1 cellular context compared by ENCODE assay signal in the genomic region with DNA sequence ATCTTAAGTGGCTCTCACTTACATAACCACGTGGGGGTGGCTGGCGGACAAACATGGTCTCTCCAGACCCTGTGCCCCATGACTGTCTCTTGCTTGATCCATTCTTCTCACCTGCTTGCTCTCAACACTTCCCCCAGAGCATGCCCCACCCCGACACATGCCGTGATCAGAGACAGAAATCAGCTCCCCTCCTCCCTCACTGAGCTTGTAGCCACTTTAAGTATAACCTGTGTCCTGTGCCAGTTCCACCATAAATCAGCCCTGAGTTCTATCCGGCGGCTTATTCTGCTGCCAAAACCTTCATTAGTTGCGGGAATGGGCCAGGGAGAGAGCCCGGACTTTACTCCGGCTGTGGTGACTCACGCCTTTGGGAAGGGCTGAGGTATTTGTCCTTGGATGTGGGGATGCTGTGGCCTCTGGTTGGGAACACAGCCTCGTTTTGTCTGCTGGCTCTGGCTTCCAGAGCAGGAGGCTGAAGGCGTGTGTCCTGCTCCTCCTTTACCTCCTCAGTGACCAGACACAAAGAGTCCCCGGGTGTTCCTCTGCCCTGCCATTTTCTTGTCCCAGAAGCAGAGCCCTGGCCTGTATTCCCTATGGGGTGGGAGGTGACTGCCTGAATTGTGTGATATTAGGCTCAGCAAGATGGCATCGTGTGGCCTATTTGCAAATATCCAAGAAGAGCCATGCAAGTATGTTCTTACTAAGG.
TF ChIP-seq lines count a peak whose summit lies in the region.

No MANE protein-coding gene starts in this region.

TF ChIP-seq in HepG2, 621 proteins besides CTCF, POLR2A, EP300 and RAD21 (continued from another document and continues in another):
- TF ChIP-seq, protein P1, sequence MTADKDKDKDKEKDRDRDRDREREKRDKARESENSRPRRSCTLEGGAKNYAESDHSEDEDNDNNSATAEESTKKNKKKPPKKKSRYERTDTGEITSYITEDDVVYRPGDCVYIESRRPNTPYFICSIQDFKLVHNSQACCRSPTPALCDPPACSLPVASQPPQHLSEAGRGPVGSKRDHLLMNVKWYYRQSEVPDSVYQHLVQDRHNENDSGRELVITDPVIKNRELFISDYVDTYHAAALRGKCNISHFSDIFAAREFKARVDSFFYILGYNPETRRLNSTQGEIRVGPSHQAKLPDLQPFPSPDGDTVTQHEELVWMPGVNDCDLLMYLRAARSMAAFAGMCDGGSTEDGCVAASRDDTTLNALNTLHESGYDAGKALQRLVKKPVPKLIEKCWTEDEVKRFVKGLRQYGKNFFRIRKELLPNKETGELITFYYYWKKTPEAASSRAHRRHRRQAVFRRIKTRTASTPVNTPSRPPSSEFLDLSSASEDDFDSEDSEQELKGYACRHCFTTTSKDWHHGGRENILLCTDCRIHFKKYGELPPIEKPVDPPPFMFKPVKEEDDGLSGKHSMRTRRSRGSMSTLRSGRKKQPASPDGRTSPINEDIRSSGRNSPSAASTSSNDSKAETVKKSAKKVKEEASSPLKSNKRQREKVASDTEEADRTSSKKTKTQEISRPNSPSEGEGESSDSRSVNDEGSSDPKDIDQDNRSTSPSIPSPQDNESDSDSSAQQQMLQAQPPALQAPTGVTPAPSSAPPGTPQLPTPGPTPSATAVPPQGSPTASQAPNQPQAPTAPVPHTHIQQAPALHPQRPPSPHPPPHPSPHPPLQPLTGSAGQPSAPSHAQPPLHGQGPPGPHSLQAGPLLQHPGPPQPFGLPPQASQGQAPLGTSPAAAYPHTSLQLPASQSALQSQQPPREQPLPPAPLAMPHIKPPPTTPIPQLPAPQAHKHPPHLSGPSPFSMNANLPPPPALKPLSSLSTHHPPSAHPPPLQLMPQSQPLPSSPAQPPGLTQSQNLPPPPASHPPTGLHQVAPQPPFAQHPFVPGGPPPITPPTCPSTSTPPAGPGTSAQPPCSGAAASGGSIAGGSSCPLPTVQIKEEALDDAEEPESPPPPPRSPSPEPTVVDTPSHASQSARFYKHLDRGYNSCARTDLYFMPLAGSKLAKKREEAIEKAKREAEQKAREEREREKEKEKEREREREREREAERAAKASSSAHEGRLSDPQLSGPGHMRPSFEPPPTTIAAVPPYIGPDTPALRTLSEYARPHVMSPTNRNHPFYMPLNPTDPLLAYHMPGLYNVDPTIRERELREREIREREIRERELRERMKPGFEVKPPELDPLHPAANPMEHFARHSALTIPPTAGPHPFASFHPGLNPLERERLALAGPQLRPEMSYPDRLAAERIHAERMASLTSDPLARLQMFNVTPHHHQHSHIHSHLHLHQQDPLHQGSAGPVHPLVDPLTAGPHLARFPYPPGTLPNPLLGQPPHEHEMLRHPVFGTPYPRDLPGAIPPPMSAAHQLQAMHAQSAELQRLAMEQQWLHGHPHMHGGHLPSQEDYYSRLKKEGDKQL (CRISPR knock-in tag; IDR thresholded peaks at IDR 0.05; ENCODE audit: low read depth), result peak; percentile 56; the same call in 1 of the 2 replicates
- TF ChIP-seq, protein P2, sequence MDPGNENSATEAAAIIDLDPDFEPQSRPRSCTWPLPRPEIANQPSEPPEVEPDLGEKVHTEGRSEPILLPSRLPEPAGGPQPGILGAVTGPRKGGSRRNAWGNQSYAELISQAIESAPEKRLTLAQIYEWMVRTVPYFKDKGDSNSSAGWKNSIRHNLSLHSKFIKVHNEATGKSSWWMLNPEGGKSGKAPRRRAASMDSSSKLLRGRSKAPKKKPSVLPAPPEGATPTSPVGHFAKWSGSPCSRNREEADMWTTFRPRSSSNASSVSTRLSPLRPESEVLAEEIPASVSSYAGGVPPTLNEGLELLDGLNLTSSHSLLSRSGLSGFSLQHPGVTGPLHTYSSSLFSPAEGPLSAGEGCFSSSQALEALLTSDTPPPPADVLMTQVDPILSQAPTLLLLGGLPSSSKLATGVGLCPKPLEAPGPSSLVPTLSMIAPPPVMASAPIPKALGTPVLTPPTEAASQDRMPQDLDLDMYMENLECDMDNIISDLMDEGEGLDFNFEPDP (CRISPR knock-in tag; conservative IDR thresholded peaks at IDR 0.05), result no peak
- TF ChIP-seq ZNF878 (CRISPR knock-in tag; IDR thresholded peaks at IDR 0.05), result peak; percentile 75; the same call in 1 of the 2 replicates
- TF ChIP-seq ZNF562 (CRISPR knock-in tag; IDR thresholded peaks at IDR 0.05; ENCODE audit: borderline replicate concordance), result no peak
- peak; percentile 20 for TF ChIP-seq CBX1 (IDR thresholded peaks at IDR 0.05; ENCODE audit: low read depth)
- no peak for TF ChIP-seq SUZ12 (IDR thresholded peaks at IDR 0.05; ENCODE audit: low read depth, low read length)
- TF ChIP-seq ZNF605 (CRISPR knock-in tag; IDR thresholded peaks at IDR 0.05), result no peak; the same call in none of the 2 replicates
- no peak for TF ChIP-seq ZNF841 (CRISPR knock-in tag; IDR thresholded peaks at IDR 0.05; ENCODE audit: borderline replicate concordance)
- TF ChIP-seq REPIN1 (CRISPR knock-in tag; IDR thresholded peaks at IDR 0.05; ENCODE audit: borderline replicate concordance, low read depth), result peak; percentile 68; the same call in 1 of the 2 replicates
- 0 out of 2 replicates have a peak, but pooled peaks have one; percentile 11 for TF ChIP-seq U2AF2 (IDR thresholded peaks at IDR 0.05; ENCODE audit: low read depth, low read length)
- TF ChIP-seq ZNF530 (CRISPR knock-in tag; IDR thresholded peaks at IDR 0.05; ENCODE audit: low read depth), result no peak
- TF ChIP-seq ATRX (CRISPR knock-in tag; IDR thresholded peaks at IDR 0.05; ENCODE audit: borderline replicate concordance), result no peak
- TF ChIP-seq FOXK2 (IDR thresholded peaks at IDR 0.05), result 0 out of 2 replicates have a peak, but pooled peaks have one; percentile 46
- TF ChIP-seq MAFG (CRISPR knock-in tag; IDR thresholded peaks at IDR 0.05), result no peak
- peak; percentile 76 for TF ChIP-seq PITX1 (CRISPR knock-in tag; IDR thresholded peaks at IDR 0.05)
- peak; percentile 88 for TF ChIP-seq ZFP36L1 (CRISPR knock-in tag; IDR thresholded peaks at IDR 0.05)
- no peak for TF ChIP-seq ZNF775 (CRISPR knock-in tag; IDR thresholded peaks at IDR 0.05; ENCODE audit: borderline replicate concordance)
- TF ChIP-seq, protein P3, sequence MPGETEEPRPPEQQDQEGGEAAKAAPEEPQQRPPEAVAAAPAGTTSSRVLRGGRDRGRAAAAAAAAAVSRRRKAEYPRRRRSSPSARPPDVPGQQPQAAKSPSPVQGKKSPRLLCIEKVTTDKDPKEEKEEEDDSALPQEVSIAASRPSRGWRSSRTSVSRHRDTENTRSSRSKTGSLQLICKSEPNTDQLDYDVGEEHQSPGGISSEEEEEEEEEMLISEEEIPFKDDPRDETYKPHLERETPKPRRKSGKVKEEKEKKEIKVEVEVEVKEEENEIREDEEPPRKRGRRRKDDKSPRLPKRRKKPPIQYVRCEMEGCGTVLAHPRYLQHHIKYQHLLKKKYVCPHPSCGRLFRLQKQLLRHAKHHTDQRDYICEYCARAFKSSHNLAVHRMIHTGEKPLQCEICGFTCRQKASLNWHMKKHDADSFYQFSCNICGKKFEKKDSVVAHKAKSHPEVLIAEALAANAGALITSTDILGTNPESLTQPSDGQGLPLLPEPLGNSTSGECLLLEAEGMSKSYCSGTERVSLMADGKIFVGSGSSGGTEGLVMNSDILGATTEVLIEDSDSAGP (CRISPR knock-in tag; IDR thresholded peaks at IDR 0.05; ENCODE audit: borderline replicate concordance), result peak; percentile 61
- TF ChIP-seq RFXAP (CRISPR knock-in tag; IDR thresholded peaks at IDR 0.05; ENCODE audit: borderline replicate concordance), result peak; percentile 85; the same call in 1 of the 2 replicates
- no peak for TF ChIP-seq ZBTB8A (CRISPR knock-in tag; IDR thresholded peaks at IDR 0.05; ENCODE audit: borderline replicate concordance, low read depth)
- peak; percentile 63; the same call in 1 of the 2 replicates for TF ChIP-seq ZFX (CRISPR knock-in tag; IDR thresholded peaks at IDR 0.05; ENCODE audit: low read depth)
- TF ChIP-seq GABPA (IDR thresholded peaks at IDR 0.05; ENCODE audit: low read depth, low read length), result no peak
- peak; percentile 14; the same call in 1 of the 2 replicates for TF ChIP-seq GABPA (CRISPR knock-in tag; IDR thresholded peaks at IDR 0.05; ENCODE audit: low read depth)
- TF ChIP-seq, protein P4, sequence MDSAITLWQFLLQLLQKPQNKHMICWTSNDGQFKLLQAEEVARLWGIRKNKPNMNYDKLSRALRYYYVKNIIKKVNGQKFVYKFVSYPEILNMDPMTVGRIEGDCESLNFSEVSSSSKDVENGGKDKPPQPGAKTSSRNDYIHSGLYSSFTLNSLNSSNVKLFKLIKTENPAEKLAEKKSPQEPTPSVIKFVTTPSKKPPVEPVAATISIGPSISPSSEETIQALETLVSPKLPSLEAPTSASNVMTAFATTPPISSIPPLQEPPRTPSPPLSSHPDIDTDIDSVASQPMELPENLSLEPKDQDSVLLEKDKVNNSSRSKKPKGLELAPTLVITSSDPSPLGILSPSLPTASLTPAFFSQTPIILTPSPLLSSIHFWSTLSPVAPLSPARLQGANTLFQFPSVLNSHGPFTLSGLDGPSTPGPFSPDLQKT (CRISPR knock-in tag; IDR thresholded peaks at IDR 0.05; ENCODE audit: borderline replicate concordance), result no peak
- TF ChIP-seq CBFB (CRISPR knock-in tag; IDR thresholded peaks at IDR 0.05), result peak; percentile 83; the same call in 1 of the 2 replicates
- peak; percentile 89; the same call in 1 of the 2 replicates for TF ChIP-seq NFKBIZ (CRISPR knock-in tag; IDR thresholded peaks at IDR 0.05)
- peak; percentile 54; the same call in 1 of the 2 replicates for TF ChIP-seq ZNF749 (CRISPR knock-in tag; IDR thresholded peaks at IDR 0.05; ENCODE audit: borderline replicate concordance)
- 0 out of 2 replicates have a peak, but pooled peaks have one; percentile 74 for TF ChIP-seq ZNF614 (CRISPR knock-in tag; IDR thresholded peaks at IDR 0.05; ENCODE audit: borderline replicate concordance)
- no peak for TF ChIP-seq TEAD2 (CRISPR knock-in tag; IDR thresholded peaks at IDR 0.05)
- TF ChIP-seq, protein P5, sequence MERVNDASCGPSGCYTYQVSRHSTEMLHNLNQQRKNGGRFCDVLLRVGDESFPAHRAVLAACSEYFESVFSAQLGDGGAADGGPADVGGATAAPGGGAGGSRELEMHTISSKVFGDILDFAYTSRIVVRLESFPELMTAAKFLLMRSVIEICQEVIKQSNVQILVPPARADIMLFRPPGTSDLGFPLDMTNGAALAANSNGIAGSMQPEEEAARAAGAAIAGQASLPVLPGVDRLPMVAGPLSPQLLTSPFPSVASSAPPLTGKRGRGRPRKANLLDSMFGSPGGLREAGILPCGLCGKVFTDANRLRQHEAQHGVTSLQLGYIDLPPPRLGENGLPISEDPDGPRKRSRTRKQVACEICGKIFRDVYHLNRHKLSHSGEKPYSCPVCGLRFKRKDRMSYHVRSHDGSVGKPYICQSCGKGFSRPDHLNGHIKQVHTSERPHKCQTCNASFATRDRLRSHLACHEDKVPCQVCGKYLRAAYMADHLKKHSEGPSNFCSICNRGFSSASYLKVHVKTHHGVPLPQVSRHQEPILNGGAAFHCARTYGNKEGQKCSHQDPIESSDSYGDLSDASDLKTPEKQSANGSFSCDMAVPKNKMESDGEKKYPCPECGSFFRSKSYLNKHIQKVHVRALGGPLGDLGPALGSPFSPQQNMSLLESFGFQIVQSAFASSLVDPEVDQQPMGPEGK (CRISPR knock-in tag; IDR thresholded peaks at IDR 0.05), result peak; percentile 53
- TF ChIP-seq, protein P6, sequence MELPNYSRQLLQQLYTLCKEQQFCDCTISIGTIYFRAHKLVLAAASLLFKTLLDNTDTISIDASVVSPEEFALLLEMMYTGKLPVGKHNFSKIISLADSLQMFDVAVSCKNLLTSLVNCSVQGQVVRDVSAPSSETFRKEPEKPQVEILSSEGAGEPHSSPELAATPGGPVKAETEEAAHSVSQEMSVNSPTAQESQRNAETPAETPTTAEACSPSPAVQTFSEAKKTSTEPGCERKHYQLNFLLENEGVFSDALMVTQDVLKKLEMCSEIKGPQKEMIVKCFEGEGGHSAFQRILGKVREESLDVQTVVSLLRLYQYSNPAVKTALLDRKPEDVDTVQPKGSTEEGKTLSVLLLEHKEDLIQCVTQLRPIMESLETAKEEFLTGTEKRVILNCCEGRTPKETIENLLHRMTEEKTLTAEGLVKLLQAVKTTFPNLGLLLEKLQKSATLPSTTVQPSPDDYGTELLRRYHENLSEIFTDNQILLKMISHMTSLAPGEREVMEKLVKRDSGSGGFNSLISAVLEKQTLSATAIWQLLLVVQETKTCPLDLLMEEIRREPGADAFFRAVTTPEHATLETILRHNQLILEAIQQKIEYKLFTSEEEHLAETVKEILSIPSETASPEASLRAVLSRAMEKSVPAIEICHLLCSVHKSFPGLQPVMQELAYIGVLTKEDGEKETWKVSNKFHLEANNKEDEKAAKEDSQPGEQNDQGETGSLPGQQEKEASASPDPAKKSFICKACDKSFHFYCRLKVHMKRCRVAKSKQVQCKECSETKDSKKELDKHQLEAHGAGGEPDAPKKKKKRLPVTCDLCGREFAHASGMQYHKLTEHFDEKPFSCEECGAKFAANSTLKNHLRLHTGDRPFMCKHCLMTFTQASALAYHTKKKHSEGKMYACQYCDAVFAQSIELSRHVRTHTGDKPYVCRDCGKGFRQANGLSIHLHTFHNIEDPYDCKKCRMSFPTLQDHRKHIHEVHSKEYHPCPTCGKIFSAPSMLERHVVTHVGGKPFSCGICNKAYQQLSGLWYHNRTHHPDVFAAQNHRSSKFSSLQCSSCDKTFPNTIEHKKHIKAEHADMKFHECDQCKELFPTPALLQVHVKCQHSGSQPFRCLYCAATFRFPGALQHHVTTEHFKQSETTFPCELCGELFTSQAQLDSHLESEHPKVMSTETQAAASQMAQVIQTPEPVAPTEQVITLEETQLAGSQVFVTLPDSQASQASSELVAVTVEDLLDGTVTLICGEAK (IDR thresholded peaks at IDR 0.05), result no peak
- TF ChIP-seq, protein P6 (CRISPR knock-in tag; IDR thresholded peaks at IDR 0.05), result peak; percentile 64; the same call in 1 of the 2 replicates
